10 cellular contexts compared by ENCODE assay signal in the genomic region with DNA sequence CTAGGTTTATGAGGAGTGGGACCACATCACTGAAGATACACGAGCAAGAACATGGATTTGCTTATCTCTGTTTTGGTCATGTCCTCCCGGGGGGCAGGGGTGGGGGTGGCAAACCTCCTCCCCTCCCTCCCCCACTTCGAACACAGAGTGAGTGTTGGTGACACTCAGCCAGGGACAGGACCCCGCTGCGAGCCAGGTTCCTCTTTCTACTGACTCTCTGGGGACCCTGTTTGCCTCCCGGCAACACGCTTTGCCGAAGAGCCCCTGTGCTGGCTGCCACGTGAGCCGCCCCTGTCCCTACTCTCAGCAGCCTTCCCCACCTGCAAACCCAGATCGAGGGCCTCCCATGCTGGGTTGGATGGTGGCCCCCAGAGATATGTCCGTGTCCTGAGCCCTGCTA. TPM values are rescaled to one million over a fixed set of nuclear protein-coding genes. Genes with fewer than 3 reads are reported as not detected.
A peak's percentile ranks its signal among the peaks of the same experiment; 100 is the strongest.
DNase-seq lines count a peak whose midpoint lies in the region; ATAC-seq and TF ChIP-seq lines count a peak whose summit lies in the region.
"Had no signal": no experiment of that assay in that cellular context is flagged by ENCODE, and none has a peak within 500 bp of the region (broad histone marks: within the 10 kb centered on the region; RNA-seq: fewer than 3 reads in every experiment).

No MANE protein-coding gene starts in this region.

- H3K27me3 ChIP-seq in spleen (replicated peaks in 1 of 7) (no peaks in the 10 kb centered on the region), foreskin keratinocyte (no peaks in the 10 kb centered on the region)
- H3K27me3 ChIP-seq: dorsolateral prefrontal cortex had no signal

- peak overlapping the region; percentile 33 for H3K4me3 ChIP-seq in OCI-LY7 (ENCODE audit: low read depth, low read length, poor library complexity, severe bottlenecking)
- H3K4me3 ChIP-seq in spleen, result no peak overlapping the region
- H3K4me3 ChIP-seq: dorsolateral prefrontal cortex had no signal

- H3K27ac ChIP-seq in OCI-LY7 (ENCODE audit: low read depth, low read length, poor library complexity, severe bottlenecking) (peak overlapping the region; percentile 96), spleen (peak overlapping the region in 7 of 8 donors; percentile 68 to 86 (median 85)), foreskin keratinocyte (no peak overlapping the region)
- H3K27ac ChIP-seq: dorsolateral prefrontal cortex had no signal

- no TSS peak for BruUV-seq in OCI-LY7 (replicated peaks; lab: Mats Ljungman, UMichigan)

- POLR2A ChIA-PET in activated CD4-positive, alpha-beta T cell treated with anti-CD3 and anti-CD28 coated beads, Interleukin-2, amount 10 ng/mL, durations not matched to agents 7 days and 5 days (lab: Charles Lee), result no interaction called here
- POLR2A ChIA-PET in OCI-LY7 (lab: Charles Lee), result no interaction called here

- H3K27me3 Mint-ChIP-seq in activated CD4-positive, alpha-beta T cell treated with anti-CD3 and anti-CD28 coated beads, Interleukin-2, amount 10 ng/mL, durations not matched to agents 7 days and 5 days, result no peaks in the 10 kb centered on the region

- H3K4me1 ChIP-seq in OCI-LY7 (ENCODE audit: insufficient read depth, low read length, poor library complexity, severe bottlenecking) (peaks cover 91% of the 10 kb centered on the region), spleen (peaks cover 33 to 82% (median 64%) of the 10 kb centered on the region in 6 donors), foreskin keratinocyte (no peaks in the 10 kb centered on the region)

- H3K79me2 ChIP-seq in OCI-LY7 (ENCODE audit: insufficient read depth, low read depth, low read length), result peaks cover 84% of the 10 kb centered on the region

- H2AFZ ChIP-seq in OCI-LY7 (ENCODE audit: low read length), result no peak overlapping the region

- 31 to 58% (median 34%) methylated on average over 10 to 12 of the region's 12 CpGs for WGBS in spleen, 5 donors

- H3K4me1 Mint-ChIP-seq in activated CD4-positive, alpha-beta T cell treated with anti-CD3 and anti-CD28 coated beads, Interleukin-2, amount 10 ng/mL, durations not matched to agents 7 days and 5 days, result peaks cover 46% of the 10 kb centered on the region

- H3K36me3 Mint-ChIP-seq in activated CD4-positive, alpha-beta T cell treated with anti-CD3 and anti-CD28 coated beads, Interleukin-2, amount 10 ng/mL, durations not matched to agents 7 days and 5 days (ENCODE audit: low read depth), result peaks cover 47% of the 10 kb centered on the region

- no peak for DNase-seq in activated CD4-positive, alpha-beta T cell treated with anti-CD3 and anti-CD28 coated beads, Interleukin-2, amount 10 ng/mL, durations not matched to agents 7 days and 5 days
- no peak for DNase-seq in activated CD4-positive, alpha-beta T cell treated with anti-CD3 and anti-CD28 coated beads, Interleukin-2, amount 50 U/mL, for 1 hour
- DNase-seq in OCI-LY7 (ENCODE audit: low spot score) (peak; percentile 98), spleen (peak; percentile 93), foreskin keratinocyte (no peak), amygdala (lab: John Stamatoyannopoulos, UW) (no peak), SHP77 treated with DMSO at 0.1 percent for 48 hours (lab: John Stamatoyannopoulos, UW) (no peak)

- no peak overlapping the region for H3K4me3 Mint-ChIP-seq in activated CD4-positive, alpha-beta T cell treated with anti-CD3 and anti-CD28 coated beads, Interleukin-2, amount 10 ng/mL, durations not matched to agents 7 days and 5 days

- CTCF ChIA-PET in activated CD4-positive, alpha-beta T cell treated with anti-CD3 and anti-CD28 coated beads, Interleukin-2, amount 10 ng/mL, durations not matched to agents 7 days and 5 days (lab: Charles Lee), result no interaction called here
- CTCF ChIA-PET in OCI-LY7 (lab: Charles Lee; ENCODE audit: unreplicated experiment), result no interaction called here

- TF ChIP-seq POLR2A in spleen (IDR thresholded peaks at IDR 0.05), result no peak

- ATAC-seq in HG02571 (IDR thresholded peaks at IDR 0.05; ENCODE audit: unreplicated experiment) (peak; percentile 37), foreskin keratinocyte (no peak)

- H3K36me3 ChIP-seq in OCI-LY7 (ENCODE audit: insufficient read depth, low read length), result peaks cover 80% of the 10 kb centered on the region
- H3K36me3 ChIP-seq in spleen, result peaks cover 0 to 5% (median 0%) of the 10 kb centered on the region in 6 donors

- no peaks in the 10 kb centered on the region for H3K9me2 ChIP-seq in OCI-LY7 (ENCODE audit: insufficient read depth, low read length)

- no peak for TF ChIP-seq CTCF in OCI-LY7 (conservative IDR thresholded peaks at IDR 0.05; ENCODE audit: low read length)
- TF ChIP-seq CTCF in spleen (IDR thresholded peaks at IDR 0.05 in 8 of 11, conservative IDR thresholded peaks at IDR 0.05 in 3 of 11), result no peak
- TF ChIP-seq CTCF in foreskin keratinocyte (conservative IDR thresholded peaks at IDR 0.05), result no peak

- H3K4me2 ChIP-seq in OCI-LY7 (ENCODE audit: low read length), result peak overlapping the region; percentile 60

- H4K20me1 ChIP-seq in OCI-LY7 (ENCODE audit: insufficient read depth, low read length), result no peaks in the 10 kb centered on the region

- intact Hi-C loops in OCI-LY7 (cut with micrococcal nuclease; ENCODE audit: unreplicated experiment), result loop anchor here (1.0 to 2.0 kb wide), 5 partner anchors 8 to 34 kb away; no protein-coding TSS in a partner anchor
- intact Hi-C loops in spleen (cut with DNase I; ENCODE audit: low total_unique reads), result no loop called here

- no peaks in the 10 kb centered on the region for H3K9me3 Mint-ChIP-seq in activated CD4-positive, alpha-beta T cell treated with anti-CD3 and anti-CD28 coated beads, Interleukin-2, amount 10 ng/mL, durations not matched to agents 7 days and 5 days

- H3K9me3 ChIP-seq in OCI-LY7 (ENCODE audit: low read length) (no peaks in the 10 kb centered on the region; the same call in 1 of the 2 replicates), spleen (no peaks in the 10 kb centered on the region)

- peak overlapping the region; percentile 66 for H3K27ac Mint-ChIP-seq in activated CD4-positive, alpha-beta T cell treated with anti-CD3 and anti-CD28 coated beads, Interleukin-2, amount 10 ng/mL, durations not matched to agents 7 days and 5 days

RNA-seq across cellular contexts. Expression of a gene that starts 34.7 kb away (rescaled TPM):
- 100 to 1,000 TPM in 1 of 2 experiments, 10 to 100 TPM in 1; 99.1 to 107 TPM for total RNA-seq in activated CD4-positive, alpha-beta T cell treated with anti-CD3 and anti-CD28 coated beads, Interleukin-2, amount 10 ng/mL, durations not matched to agents 7 days and 5 days
- total RNA-seq in OCI-LY7 (2014; rRNA removed; shearing (Covaris generic)), result 88.3 and 110 TPM in 2 replicates
- total RNA-seq in OCI-LY7 (2022) (122 and 149 TPM in 2 replicates), spleen (10 to 100 TPM; 19.5 to 32.2 (median 30.0) TPM), foreskin keratinocyte (not detected in 2 replicates)
- polyA plus RNA-seq in spleen (10 to 100 TPM in 1 of 3 donors, 1 to 10 TPM in 2; 8.1 to 15.5 (median 8.5) TPM), foreskin keratinocyte (not detected in 2 replicates)
- polyA plus RNA-seq: BJ had no signal

RNA-seq across cellular contexts. Expression of a gene that starts 49.5 kb away (rescaled TPM):
- total RNA-seq in activated CD4-positive, alpha-beta T cell treated with anti-CD3 and anti-CD28 coated beads, Interleukin-2, amount 10 ng/mL, durations not matched to agents 7 days and 5 days, result 10 to 100 TPM; 30.7 to 33.9 TPM
- 17.2 and 17.6 TPM in 2 replicates for total RNA-seq in OCI-LY7 (2014; rRNA removed; shearing (Covaris generic))
- total RNA-seq in OCI-LY7 (2022) (32.8 and 37.0 TPM in 2 replicates), spleen (10 to 100 TPM; 21.3 to 35.5 (median 27.9) TPM), foreskin keratinocyte (16.4 and 21.3 TPM in 2 replicates)
- polyA plus RNA-seq in spleen (10 to 100 TPM; 25.0 to 28.8 (median 26.6) TPM), foreskin keratinocyte (20.3 and 23.4 TPM in 2 replicates)

Comparison
In these comparisons a context has a peak if more than half of its experiments do, and no peak if none do; other contexts are left out.
1. DNase-seq: peak in OCI-LY7 (single experiment) and spleen (single experiment); none in activated CD4-positive, alpha-beta T cell treated with anti-CD3 and anti-CD28 coated beads, Interleukin-2, amount 10 ng/mL, durations not matched to agents 7 days and 5 days (single experiment), activated CD4-positive, alpha-beta T cell treated with anti-CD3 and anti-CD28 coated beads, Interleukin-2, amount 50 U/mL, for 1 hour (single experiment), foreskin keratinocyte (0 of 2), amygdala (0 of 56) and SHP77 treated with DMSO at 0.1 percent for 48 hours (single experiment).
2. RNA of a gene that starts 34.7 kb away (total RNA-seq): 88.3 to 149 TPM in OCI-LY7, 99.1 to 107 TPM in activated CD4-positive, alpha-beta T cell treated with anti-CD3 and anti-CD28 coated beads, Interleukin-2, amount 10 ng/mL, durations not matched to agents 7 days and 5 days and 19.5 to 32.2 TPM in spleen; not detected in foreskin keratinocyte; every median in the first group is over 10 times any median in the second.